24 cellular contexts compared by ENCODE assay signal in genomic region chr6:52746213-52746612, GRCh38. TPM values are rescaled to one million over a fixed set of nuclear protein-coding genes. Genes with fewer than 3 reads are reported as not detected.
"Had no signal": no experiment of that assay in that cellular context is flagged by ENCODE, and none has a peak within 500 bp of the region (broad histone marks: within the 10 kb centered on the region; RNA-seq: fewer than 3 reads in every experiment).

No MANE protein-coding gene starts in this region.

- H3K4me1 ChIP-seq: ascending aorta, upper lobe of left lung had no signal

- H3K27ac ChIP-seq: coronary artery, neutrophil, ovary, upper lobe of left lung had no signal

- FAIRE-seq: bronchial epithelial cell had no signal

- H3K4me1 Mint-ChIP-seq: activated B cell treated with CpG ODN at 0.5 μM for 24 hours; activated CD4-positive, alpha-beta memory T cell treated with anti-CD3 and anti-CD28 coated beads, Interleukin-2, amount 10 ng/mL, durations not matched to agents 7 days and 5 days; activated naive CD4-positive, alpha-beta T cell treated with anti-CD3 and anti-CD28 coated beads, Interleukin-2, amount 50 U/mL, for 24 hours had no signal

- H3K4me3 ChIP-seq: ascending aorta, coronary artery, ovary, thoracic aorta, upper lobe of left lung had no signal

- H3K9me3 ChIP-seq: neutrophil, ovary, thoracic aorta, upper lobe of left lung had no signal

- ATAC-seq: left ventricle myocardium superior, right cardiac atrium had no signal

- H3K27me3 ChIP-seq: ascending aorta, neutrophil, ovary, upper lobe of left lung had no signal

- H3K9me3 Mint-ChIP-seq: activated CD4-positive, alpha-beta memory T cell treated with anti-CD3 and anti-CD28 coated beads, Interleukin-2, amount 10 ng/mL, durations not matched to agents 7 days and 5 days had no signal

- H3K27ac Mint-ChIP-seq: activated B cell treated with CpG ODN at 0.5 μM for 24 hours; activated CD4-positive, alpha-beta memory T cell treated with anti-CD3 and anti-CD28 coated beads, Interleukin-2, amount 10 ng/mL, durations not matched to agents 7 days and 5 days; activated naive CD4-positive, alpha-beta T cell treated with anti-CD3 and anti-CD28 coated beads, Interleukin-2, amount 50 U/mL, for 24 hours had no signal

- DNase-seq: activated B cell treated with CpG ODN at 0.5 μM for 24 hours; activated CD4-positive, alpha-beta memory T cell treated with anti-CD3 and anti-CD28 coated beads, Interleukin-2, amount 10 ng/mL, durations not matched to agents 7 days and 5 days; activated CD4-positive, alpha-beta T cell treated with anti-CD3 and anti-CD28 coated beads for 48 hours; activated gamma-delta T cell treated with Interleukin-2 at 50 U/mL for 16 hours; hippocampal formation; left ventricle myocardium superior; ovary; right cardiac atrium; SIG-M5; stimulated activated naive CD4-positive, alpha-beta T cell; T-helper 1 cell; upper lobe of left lung had no signal

- H3K4me3 Mint-ChIP-seq: activated B cell treated with CpG ODN at 0.5 μM for 24 hours; activated CD4-positive, alpha-beta memory T cell treated with anti-CD3 and anti-CD28 coated beads, Interleukin-2, amount 10 ng/mL, durations not matched to agents 7 days and 5 days; activated naive CD4-positive, alpha-beta T cell treated with anti-CD3 and anti-CD28 coated beads, Interleukin-2, amount 50 U/mL, for 24 hours; nephron had no signal

- H3K36me3 ChIP-seq: ascending aorta, neutrophil, ovary, thoracic aorta, upper lobe of left lung had no signal

RNA-seq across cellular contexts. Expression of gene GSTA2, which starts 17.1 kb away (rescaled TPM):
- total RNA-seq: activated B cell treated with CpG ODN at 0.5 μM for 24 hours; activated CD4-positive, alpha-beta memory T cell treated with anti-CD3 and anti-CD28 coated beads, Interleukin-2, amount 10 ng/mL, durations not matched to agents 7 days and 5 days; ascending aorta; bronchial epithelial cell; fibroblast of villous mesenchyme; glomerular endothelial cell; left ventricle myocardium superior; myocyte; pulmonary artery endothelial cell; right cardiac atrium; thoracic aorta had no signal
- polyA plus RNA-seq: right cardiac atrium had no signal

RNA-seq across cellular contexts. Expression of gene GSTA1, which starts 57.4 kb away (rescaled TPM):
- total RNA-seq: activated B cell treated with CpG ODN at 0.5 μM for 24 hours; activated CD4-positive, alpha-beta memory T cell treated with anti-CD3 and anti-CD28 coated beads, Interleukin-2, amount 10 ng/mL, durations not matched to agents 7 days and 5 days; bronchial epithelial cell; fibroblast of villous mesenchyme; glomerular endothelial cell; left ventricle myocardium superior; myocyte; pulmonary artery endothelial cell; right cardiac atrium; skeletal muscle tissue; thoracic aorta had no signal
